Comparison of ENCODE assay signal across 8 cellular contexts in the genomic region with DNA sequence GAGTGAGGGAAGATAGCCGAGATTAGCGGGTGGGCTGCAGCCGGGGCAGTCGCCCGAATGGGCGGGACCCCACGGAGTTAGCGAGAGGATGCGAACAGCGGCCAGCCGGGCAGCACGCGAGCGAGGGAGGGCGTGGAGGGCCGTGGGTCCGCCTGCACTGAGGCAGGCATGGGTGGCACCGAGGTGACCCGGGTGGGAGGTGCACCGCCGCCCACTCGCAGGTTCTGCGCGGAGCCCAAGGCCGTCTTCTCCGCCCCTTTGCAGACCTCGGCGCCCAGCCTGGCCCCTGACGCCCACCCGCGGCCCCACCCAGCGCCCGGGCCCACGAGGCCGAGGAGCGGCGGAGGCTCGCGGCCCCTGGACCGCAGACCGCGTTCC. TPM values are rescaled to one million over a fixed set of nuclear protein-coding genes. Genes with fewer than 3 reads are reported as not detected.
DNase-seq lines count a peak whose midpoint lies in the region; ATAC-seq, FAIRE-seq and TF ChIP-seq lines count a peak whose summit lies in the region.
"Not testable (repeated sequence)": the region's sequence is repeated elsewhere in the genome, so short reads cannot be mapped to it uniquely, and the experiment has no call there.

No MANE protein-coding gene starts in this region.

- not testable (repeated sequence) for H3K27ac ChIP-seq in CD4-positive, alpha-beta T cell (ENCODE audit: low read depth, low read length); left ventricle myocardium inferior (replicated peaks); pancreas

- not testable (repeated sequence) for H3K4me1 ChIP-seq in left ventricle myocardium inferior, pancreas

- not testable (repeated sequence) for H3K9me3 Mint-ChIP-seq in CD4-positive, alpha-beta T cell; activated CD8-positive, alpha-beta T cell treated with anti-CD3 and anti-CD28 coated beads for 36 hours

- H3K9me3 ChIP-seq in CD4-positive, alpha-beta T cell (ENCODE audit: control insufficient read depth, low read length); left ventricle myocardium inferior (replicated peaks); pancreas: not testable (repeated sequence)

- H3K36me3 Mint-ChIP-seq in CD4-positive, alpha-beta T cell (ENCODE audit: low read depth); activated CD8-positive, alpha-beta T cell treated with anti-CD3 and anti-CD28 coated beads for 36 hours (ENCODE audit: low read depth): not testable (repeated sequence)

- H3K4me1 Mint-ChIP-seq in CD4-positive, alpha-beta T cell (ENCODE audit: low read depth); activated CD8-positive, alpha-beta T cell treated with anti-CD3 and anti-CD28 coated beads for 36 hours (ENCODE audit: low read depth): not testable (repeated sequence)

- not testable (repeated sequence) for TF ChIP-seq CTCF in CD4-positive, alpha-beta T cell (IDR thresholded peaks at IDR 0.05); activated CD8-positive, alpha-beta T cell treated with anti-CD3 and anti-CD28 coated beads for 36 hours (IDR thresholded peaks at IDR 0.05); left ventricle myocardium inferior (IDR thresholded peaks at IDR 0.05; ENCODE audit: borderline replicate concordance); pancreas (IDR thresholded peaks at IDR 0.05)

- not testable (repeated sequence) for H3K4me3 Mint-ChIP-seq in CD4-positive, alpha-beta T cell; activated CD8-positive, alpha-beta T cell treated with anti-CD3 and anti-CD28 coated beads for 36 hours

- CTCF ChIA-PET in CD4-positive, alpha-beta T cell (lab: Charles Lee); activated CD8-positive, alpha-beta T cell treated with anti-CD3 and anti-CD28 coated beads for 36 hours (lab: Charles Lee): not testable (repeated sequence)

- H3K27me3 ChIP-seq in CD4-positive, alpha-beta T cell (ENCODE audit: control insufficient read depth, insufficient read depth, low read length); left ventricle myocardium inferior (ENCODE audit: low read depth); pancreas: not testable (repeated sequence)

- ATAC-seq in CD4-positive, alpha-beta T cell (ENCODE audit: poor library complexity) = peak; percentile 37
- peak; percentile 35 for ATAC-seq in GM18909 (IDR thresholded peaks at IDR 0.05; ENCODE audit: poor library complexity, unreplicated experiment)
- ATAC-seq in GM21529 (IDR thresholded peaks at IDR 0.05; ENCODE audit: unreplicated experiment) = peak; percentile 25
- peak; percentile 24 for ATAC-seq in HG02938 (IDR thresholded peaks at IDR 0.05; ENCODE audit: unreplicated experiment)
- peak; percentile 34 for ATAC-seq in HG03442 (IDR thresholded peaks at IDR 0.05; ENCODE audit: unreplicated experiment)
- peak; percentile 13 for ATAC-seq in activated CD8-positive, alpha-beta T cell treated with anti-CD3 and anti-CD28 coated beads for 36 hours
- peak in 3 of 4 donors; percentile 29 to 50 (median 49) for ATAC-seq in pancreas

- WGBS in pancreas, 2 donors = no CpG with 5 or more reads among the region's 42 CpGs

- DNase-seq in CD4-positive, alpha-beta T cell; activated CD8-positive, alpha-beta T cell treated with anti-CD3 and anti-CD28 coated beads for 36 hours; left ventricle myocardium inferior; pancreas: not testable (repeated sequence)

- not testable (repeated sequence) for H3K27me3 Mint-ChIP-seq in CD4-positive, alpha-beta T cell; activated CD8-positive, alpha-beta T cell treated with anti-CD3 and anti-CD28 coated beads for 36 hours

- FAIRE-seq in pancreas (lab: Jason Lieb, UNC) = not testable (repeated sequence)

- not testable (repeated sequence) for H3K27ac Mint-ChIP-seq in CD4-positive, alpha-beta T cell; activated CD8-positive, alpha-beta T cell treated with anti-CD3 and anti-CD28 coated beads for 36 hours

- not testable (repeated sequence) for H3K36me3 ChIP-seq in left ventricle myocardium inferior, pancreas

- H3K4me3 ChIP-seq in left ventricle myocardium inferior = peak overlapping the region; percentile 41
- not testable (repeated sequence) for H3K4me3 ChIP-seq in pancreas

- intact Hi-C loops in CD4-positive, alpha-beta T cell (cut with DNase I, micrococcal nuclease); activated CD8-positive, alpha-beta T cell treated with anti-CD3 and anti-CD28 coated beads for 36 hours (cut with micrococcal nuclease); left ventricle myocardium inferior (cut with micrococcal nuclease); pancreas (cut with DNase I): not testable (repeated sequence)

- POLR2A ChIA-PET in CD4-positive, alpha-beta T cell (lab: Charles Lee); activated CD8-positive, alpha-beta T cell treated with anti-CD3 and anti-CD28 coated beads for 36 hours (lab: Charles Lee): not testable (repeated sequence)

RNA-seq across cellular contexts. Expression of a gene that starts 48.9 kb away (rescaled TPM):
- 10 to 100 TPM; 33.0 to 35.8 TPM for total RNA-seq in CD4-positive, alpha-beta T cell
- total RNA-seq in activated CD8-positive, alpha-beta T cell treated with anti-CD3 and anti-CD28 coated beads for 36 hours = 10 to 100 TPM; 63.9 to 65.7 TPM
- total RNA-seq in left ventricle myocardium inferior (4.0 TPM), pancreas (1 to 10 TPM; 3.5 to 6.6 (median 5.7) TPM)
- polyA plus RNA-seq in pancreas = 10 to 100 TPM in 1 of 2 donors, 1 to 10 TPM in 1; 7.9 to 17.8 TPM
